ENCODE assay signal across 20 cellular contexts in genomic region chr19:54485846-54486245, GRCh38. TPM values are rescaled to one million over a fixed set of nuclear protein-coding genes. Genes with fewer than 3 reads are reported as not detected.
DNase-seq lines count a peak whose midpoint lies in the region; ATAC-seq, FAIRE-seq and TF ChIP-seq lines count a peak whose summit lies in the region.
"Had no signal": no experiment of that assay in that cellular context is flagged by ENCODE, and none has a peak within 500 bp of the region (broad histone marks: within the 10 kb centered on the region; RNA-seq: fewer than 3 reads in every experiment).

No MANE protein-coding gene starts in this region.

- no peak overlapping the region for H3K9ac ChIP-seq in GM12878 (ENCODE audit: control insufficient read depth, insufficient read depth, low read length)

- DNase-seq in AML-193 (lab: John Stamatoyannopoulos, UW) (peak; percentile 36 to 50), Daoy (ENCODE audit: low read depth) (peak; percentile 88), GM12878 (ENCODE audit: low read depth, low spot score) (no peak), kidney glomerular epithelial cell (lab: John Stamatoyannopoulos, UW) (peak; percentile 20), T-cell (no peak), ovary (no peak)
- DNase-seq in activated T-cell treated with anti-CD3 and anti-CD28 coated beads, Interleukin-2, amount 50 U/mL, for 24 hours: no peak
- DNase-seq: COR-L47, IMR-90, Karpas-422, MM.1S, NCI-H1417 treated with DMSO at 0.1 percent for 48 hours, NCI-H2029 treated with DMSO at 0.1 percent for 48 hours, NCI-H748 treated with DMSO at 0.1 percent for 48 hours had no signal

- no peak for TF ChIP-seq RAD21 in GM12878 (IDR thresholded peaks at IDR 0.05; ENCODE audit: insufficient read depth, low read depth, low read length)

- H3K4me2 ChIP-seq in GM12878 (ENCODE audit: control insufficient read depth, insufficient read depth): peak overlapping the region; percentile 44; the same call in 1 of the 2 replicates
- H3K4me2 ChIP-seq: A549 had no signal

- no peaks in the 10 kb centered on the region for H3K36me3 ChIP-seq in GM12878 (ENCODE audit: control insufficient read depth in 2 of 2, insufficient read depth in 2 of 2, low read length in 1 of 2)
- H3K36me3 ChIP-seq in ovary: no peaks in the 10 kb centered on the region

- no peak overlapping the region for H3K4me3 Mint-ChIP-seq in T-cell
- H3K4me3 Mint-ChIP-seq in activated T-cell treated with anti-CD3 and anti-CD28 coated beads, Interleukin-2, amount 50 U/mL, for 24 hours: no peak overlapping the region

- RAD21 ChIA-PET in GM12878 (lab: Charles Lee; ENCODE audit: unreplicated experiment): interaction anchor here (0.7 to 1.7 kb wide), 10 partner anchors 12 to 1147 kb away, joined by 3 to 6 read pairs (median 4); partner anchors contain the start of genes CDC42EP5 and LENG9

- ATAC-seq in GM12878 (peak; percentile 60), T-cell (replicated peaks in 1 of 4) (no peak)
- ATAC-seq: A549, HCT116, Panc1 had no signal

- peaks cover 8% of the 10 kb centered on the region for H3K4me1 ChIP-seq in GM12878 (ENCODE audit: control insufficient read depth, insufficient read depth, low read length)
- H3K4me1 ChIP-seq in ovary (ENCODE audit: insufficient read depth): no peaks in the 10 kb centered on the region
- H3K4me1 ChIP-seq: A549 had no signal

- H4K20me1 ChIP-seq in GM12878 (ENCODE audit: control insufficient read depth, insufficient read depth): no peaks in the 10 kb centered on the region

- TF ChIP-seq EP300 in GM12878 (IDR thresholded peaks at IDR 0.05; ENCODE audit: borderline replicate concordance in 1 of 2, control insufficient read depth in 1 of 2, low read depth in 2 of 2, low read length in 2 of 2): no peak
- TF ChIP-seq EP300 in ovary (IDR thresholded peaks at IDR 0.05): no peak

- CTCF ChIA-PET in GM12878 (lab: Yijun Ruan, JAX) (interaction anchor here (0.7 to 2.2 kb wide), 10 partner anchors 12 to 194 kb away, joined by 3 to 10 read pairs (median 3); no protein-coding TSS in a partner anchor), T-cell (lab: Charles Lee) (no interaction called here)

- 3% methylated on average over 2 of the region's 5 CpGs for whole genome bisulfite sequencing in GM12878 (ENCODE audit: insufficient coverage, insufficient replicate concordance, low lambda C conversion rate, missing lambda C conversion rate)
- 52 to 58% (median 58%) methylated on average over 5 of the region's 5 CpGs for WGBS in ovary, 3 donors

- H3K4me1 Mint-ChIP-seq in T-cell: peaks cover 4 to 17% (median 10%) of the 10 kb centered on the region in 3 donors
- H3K4me1 Mint-ChIP-seq in activated T-cell treated with anti-CD3 and anti-CD28 coated beads, Interleukin-2, amount 50 U/mL, for 24 hours (ENCODE audit: low read depth): peaks cover 13% of the 10 kb centered on the region

- SMC1A ChIA-PET in GM12878 (lab: Charles Lee; ENCODE audit: uncharacterized antibody, unreplicated experiment): interaction anchor here (0.6 to 1.3 kb wide), 11 partner anchors 68 to 650 kb away, joined by 3 to 5 read pairs (median 3); no protein-coding TSS in a partner anchor

- intact Hi-C loops in GM12878 (cut with micrococcal nuclease; ENCODE audit: unreplicated experiment) (loop anchor here (2.0 kb wide), 1 partner anchor 131 kb away; no protein-coding TSS in a partner anchor), ovary (cut with DNase I) (no loop called here)

- no TSS peak for BruUV-seq in GM12878 (replicated peaks; lab: Mats Ljungman, UMichigan)

- no peaks in the 10 kb centered on the region for H3K79me2 ChIP-seq in GM12878 (ENCODE audit: control insufficient read depth, insufficient read depth, low read length)

- TF ChIP-seq POLR2A in GM12878 (IDR thresholded peaks at IDR 0.05; ENCODE audit: low read depth, low read length) (no peak), ovary (IDR thresholded peaks at IDR 0.05) (no peak)

- FAIRE-seq in GM12878 (lab: Jason Lieb, UNC): no peak
- FAIRE-seq: A549 had no signal

- no peak overlapping the region for H3K27ac Mint-ChIP-seq in T-cell
- no peak overlapping the region for H3K27ac Mint-ChIP-seq in activated T-cell treated with anti-CD3 and anti-CD28 coated beads, Interleukin-2, amount 50 U/mL, for 24 hours
- H3K27ac Mint-ChIP-seq: CD14-positive monocyte had no signal

- no peak overlapping the region for H3K27ac ChIP-seq in GM12878 (ENCODE audit: control insufficient read depth, insufficient read depth)
- H3K27ac ChIP-seq in ovary: no peak overlapping the region
- H3K27ac ChIP-seq: A549 had no signal

- H2AFZ ChIP-seq in GM12878 (ENCODE audit: control insufficient read depth, low read depth, low read length): no peak overlapping the region

- peaks cover 10 to 28% of the 10 kb centered on the region in 2 donors for H3K27me3 Mint-ChIP-seq in T-cell
- H3K27me3 Mint-ChIP-seq in activated T-cell treated with anti-CD3 and anti-CD28 coated beads, Interleukin-2, amount 50 U/mL, for 24 hours: peaks cover 20% of the 10 kb centered on the region

- H3K9me3 ChIP-seq in GM12878 (replicated peaks; ENCODE audit: control insufficient read depth, insufficient read depth, low read length): no peaks in the 10 kb centered on the region
- H3K9me3 ChIP-seq in ovary: no peaks in the 10 kb centered on the region
- H3K9me3 ChIP-seq: A549 had no signal

- TF ChIP-seq CTCF in GM12878 (IDR thresholded peaks at IDR 0.05 in 2 of 3, conservative IDR thresholded peaks at IDR 0.05 in 1 of 3; ENCODE audit: control insufficient read depth in 2 of 3, extremely low read depth in 1 of 3, insufficient read depth in 1 of 3, low read depth in 3 of 3, low read length in 3 of 3) (no peak), ovary (IDR thresholded peaks at IDR 0.05) (no peak)

- no peaks in the 10 kb centered on the region for H3K36me3 Mint-ChIP-seq in T-cell
- no peaks in the 10 kb centered on the region for H3K36me3 Mint-ChIP-seq in activated T-cell treated with anti-CD3 and anti-CD28 coated beads, Interleukin-2, amount 50 U/mL, for 24 hours (ENCODE audit: low read depth)

- no peaks in the 10 kb centered on the region; a peak in 1 of 4 replicates for H3K27me3 ChIP-seq in GM12878 (replicated peaks in 1 of 2; ENCODE audit: control insufficient read depth in 2 of 2, insufficient read depth in 2 of 2, low read length in 1 of 2)
- no peaks in the 10 kb centered on the region for H3K27me3 ChIP-seq in ovary

- POLR2A ChIA-PET in GM12878 (lab: Charles Lee) (no interaction called here), T-cell (lab: Charles Lee) (no interaction called here)

- in situ Hi-C loops in GM12878 (cut with MboI): no loop called here

- no peak overlapping the region for H3K4me3 ChIP-seq in GM12878
- no peak overlapping the region for H3K4me3 ChIP-seq in ovary
- H3K4me3 ChIP-seq: A549 had no signal

- H3K9me3 Mint-ChIP-seq in T-cell: no peaks in the 10 kb centered on the region
- no peaks in the 10 kb centered on the region for H3K9me3 Mint-ChIP-seq in activated T-cell treated with anti-CD3 and anti-CD28 coated beads, Interleukin-2, amount 50 U/mL, for 24 hours

RNA-seq across cellular contexts. Expression of gene CDC42EP5, which starts 12.8 kb away (rescaled TPM):
- total RNA-seq in Daoy (2014; rRNA removed; shearing (Covaris generic)): 9.5 and 15.4 TPM in 2 replicates
- 3.9 and 7.3 TPM in 2 replicates for total RNA-seq in GM12878 (2013; cell fraction: nucleolus; rRNA removed)
- total RNA-seq in GM12878 (2014; rRNA removed): 1.3 and 1.8 TPM in 2 replicates
- total RNA-seq in GM12878 (2014; rRNA removed; fragmentation: Illumina TruSeq; extraction: Trizol): 1.2 TPM in 1 of 2 replicates, not detected in the other
- total RNA-seq in GM12878 (2021): 1.4 and 1.5 TPM in 2 replicates
- polyA plus RNA-seq in GM12878 (2011; ENCODE audit: low read depth): not detected
- polyA plus RNA-seq in GM12878 (2011; rRNA removed): 0.40 and 0.42 TPM in 2 replicates
- polyA plus RNA-seq in GM12878 (2011; cell fraction: cytosol; rRNA removed): 0.81 and 1.2 TPM in 2 replicates
- 0.23 and 0.99 TPM in 2 replicates for polyA plus RNA-seq in GM12878 (2011; cell fraction: nucleus; rRNA removed)
- polyA plus RNA-seq in GM12878 (2012): 0.49 and 0.79 TPM in 2 replicates
- polyA plus RNA-seq in GM12878 (2014; fragmentation: Illumina TruSeq; extraction: Trizol): not detected in 2 replicates
- polyA plus RNA-seq in GM12878 (2014; fragmentation: Nextera tagmentation; extraction: Ambion mirVana): not detected
- polyA plus RNA-seq in GM12878 (2014; rRNA removed): 1.1 and 1.4 TPM in 2 replicates
- not detected for polyA plus RNA-seq in GM12878 (2016; fragmentation: Nextera tagmentation; extraction: Ambion mirVana)
- not detected in 2 replicates for polyA minus RNA-seq in GM12878 (2011; rRNA and poly(A)+ RNA removed)
- polyA minus RNA-seq in GM12878 (2011; cell fraction: cytosol; rRNA and poly(A)+ RNA removed): not detected in 2 replicates
- not detected in 2 replicates for polyA minus RNA-seq in GM12878 (2011; cell fraction: nucleus; rRNA and poly(A)+ RNA removed)
- total RNA-seq in T-cell: under 1 TPM in 1 of 5 donors, not detected in 4; 0.43 TPM
- 10 to 100 TPM in 6 of 7 donors, 1 to 10 TPM in 1; 7.8 to 31.0 (median 18.8) TPM for total RNA-seq in ovary
- polyA plus RNA-seq in ovary: 10 to 100 TPM in 1 of 2 donors, under 1 TPM in 1; 0.55 to 13.2 TPM
- polyA plus RNA-seq: A549, CD14-positive monocyte had no signal

RNA-seq across cellular contexts. Expression of gene LAIR2, which starts 16.8 kb away (rescaled TPM):
- not detected in 2 replicates for total RNA-seq in Daoy (2014; rRNA removed; shearing (Covaris generic))
- total RNA-seq in GM12878 (2013; cell fraction: nucleolus; rRNA removed): not detected in 2 replicates
- total RNA-seq in GM12878 (2014; rRNA removed) (not detected in 2 replicates), GM12878 (2014; rRNA removed; fragmentation: Illumina TruSeq; extraction: Trizol) (not detected in 2 replicates), GM12878 (2021) (not detected in 2 replicates), T-cell (10 to 100 TPM in 1 of 5 donors, 1 to 10 TPM in 3, under 1 TPM in 1; 0.49 to 16.7 (median 1.3) TPM), ovary (not detected)
- polyA plus RNA-seq in GM12878 (2011; ENCODE audit: low read depth): not detected
- polyA plus RNA-seq in GM12878 (2011; rRNA removed) (0.26 TPM in 1 of 2 replicates, not detected in the other), GM12878 (2014; fragmentation: Illumina TruSeq; extraction: Trizol) (not detected in 2 replicates), GM12878 (2014; fragmentation: Nextera tagmentation; extraction: Ambion mirVana) (not detected), GM12878 (2014; rRNA removed) (not detected in 2 replicates), GM12878 (2016; fragmentation: Nextera tagmentation; extraction: Ambion mirVana) (not detected), ovary (not detected)
- polyA plus RNA-seq in GM12878 (2011; cell fraction: cytosol; rRNA removed): 0.27 and 0.40 TPM in 2 replicates
- polyA plus RNA-seq in GM12878 (2011; cell fraction: nucleus; rRNA removed): 0.54 TPM in 1 of 2 replicates, not detected in the other
- 0.18 TPM in 1 of 2 replicates, not detected in the other for polyA plus RNA-seq in GM12878 (2012)
- polyA minus RNA-seq in GM12878 (2011; rRNA and poly(A)+ RNA removed): not detected in 2 replicates
- polyA minus RNA-seq in GM12878 (2011; cell fraction: cytosol; rRNA and poly(A)+ RNA removed): not detected in 2 replicates
- not detected in 2 replicates for polyA minus RNA-seq in GM12878 (2011; cell fraction: nucleus; rRNA and poly(A)+ RNA removed)
- total RNA-seq: HT1080, IMR-90, NCI-H460 had no signal
- polyA plus RNA-seq: A549, IMR-90 had no signal

RNA-seq across cellular contexts. Expression of gene LENG9, which starts 22.3 kb away (rescaled TPM):
- total RNA-seq in Daoy (2014; rRNA removed; shearing (Covaris generic)): 2.1 and 3.9 TPM in 2 replicates
- 3.4 and 4.5 TPM in 2 replicates for total RNA-seq in GM12878 (2013; cell fraction: nucleolus; rRNA removed)
- total RNA-seq in GM12878 (2014; rRNA removed) (2.9 and 4.0 TPM in 2 replicates), GM12878 (2014; rRNA removed; fragmentation: Illumina TruSeq; extraction: Trizol) (0.76 and 0.78 TPM in 2 replicates), GM12878 (2021) (2.5 and 3.5 TPM in 2 replicates), T-cell (1 to 10 TPM; 2.2 to 7.9 (median 7.5) TPM), ovary (1 to 10 TPM; 2.7 to 8.3 (median 5.5) TPM)
- 0.26 TPM for polyA plus RNA-seq in GM12878 (2011; ENCODE audit: low read depth)
- polyA plus RNA-seq in GM12878 (2011; rRNA removed) (0.09 and 0.20 TPM in 2 replicates), GM12878 (2014; fragmentation: Illumina TruSeq; extraction: Trizol) (0.11 and 0.46 TPM in 2 replicates), GM12878 (2014; fragmentation: Nextera tagmentation; extraction: Ambion mirVana) (1 to 10 TPM in 1 of 2 experiments, under 1 TPM in 1; 0.18 to 1.7 TPM), GM12878 (2014; rRNA removed) (2.1 and 2.7 TPM in 2 replicates), GM12878 (2016; fragmentation: Nextera tagmentation; extraction: Ambion mirVana) (under 1 TPM in 1 of 2 experiments, not detected in 1; 0.09 TPM), ovary (1 to 10 TPM in 1 of 2 donors, under 1 TPM in 1; 0.70 to 3.0 TPM)
- polyA plus RNA-seq in GM12878 (2011; cell fraction: cytosol; rRNA removed): 0.27 and 0.55 TPM in 2 replicates
- 0.67 and 0.78 TPM in 2 replicates for polyA plus RNA-seq in GM12878 (2011; cell fraction: nucleus; rRNA removed)
- 1.1 and 1.8 TPM in 2 replicates for polyA plus RNA-seq in GM12878 (2012)
- polyA minus RNA-seq in GM12878 (2011; rRNA and poly(A)+ RNA removed): 0.22 and 1.8 TPM in 2 replicates
- polyA minus RNA-seq in GM12878 (2011; cell fraction: cytosol; rRNA and poly(A)+ RNA removed): 1.2 and 1.7 TPM in 2 replicates
- polyA minus RNA-seq in GM12878 (2011; cell fraction: nucleus; rRNA and poly(A)+ RNA removed): 2.8 and 3.3 TPM in 2 replicates

RNA-seq across cellular contexts. Expression of gene LENG8, which starts 36.8 kb away (rescaled TPM):
- 5.1 and 9.0 TPM in 2 replicates for total RNA-seq in Daoy (2014; rRNA removed; shearing (Covaris generic))
- total RNA-seq in GM12878 (2013; cell fraction: nucleolus; rRNA removed): 745 and 840 TPM in 2 replicates
- total RNA-seq in GM12878 (2014; rRNA removed) (21.7 and 26.3 TPM in 2 replicates), GM12878 (2014; rRNA removed; fragmentation: Illumina TruSeq; extraction: Trizol) (11.3 and 11.5 TPM in 2 replicates), GM12878 (2021) (119 and 145 TPM in 2 replicates), T-cell (100 to 1,000 TPM; 506 to 622 (median 618) TPM), ovary (100 to 1,000 TPM; 105 to 207 (median 156) TPM)
- polyA plus RNA-seq in GM12878 (2011; ENCODE audit: low read depth): 107 TPM
- polyA plus RNA-seq in GM12878 (2011; rRNA removed) (16.2 and 36.4 TPM in 2 replicates), GM12878 (2014; fragmentation: Illumina TruSeq; extraction: Trizol) (14.8 and 32.4 TPM in 2 replicates), GM12878 (2014; fragmentation: Nextera tagmentation; extraction: Ambion mirVana) (1 to 10 TPM; 2.3 to 2.5 TPM), GM12878 (2014; rRNA removed) (143 and 168 TPM in 2 replicates), GM12878 (2016; fragmentation: Nextera tagmentation; extraction: Ambion mirVana) (10 to 100 TPM; 46.0 to 51.4 TPM), ovary (100 to 1,000 TPM in 1 of 2 donors, 10 to 100 TPM in 1; 29.9 to 122 TPM)
- polyA plus RNA-seq in GM12878 (2011; cell fraction: cytosol; rRNA removed): 67.6 and 93.3 TPM in 2 replicates
- polyA plus RNA-seq in GM12878 (2011; cell fraction: nucleus; rRNA removed): 848 and 1,111 TPM in 2 replicates
- polyA plus RNA-seq in GM12878 (2012): 140 and 142 TPM in 2 replicates
- 30.6 and 63.8 TPM in 2 replicates for polyA minus RNA-seq in GM12878 (2011; rRNA and poly(A)+ RNA removed)
- 25.0 and 27.4 TPM in 2 replicates for polyA minus RNA-seq in GM12878 (2011; cell fraction: cytosol; rRNA and poly(A)+ RNA removed)
- polyA minus RNA-seq in GM12878 (2011; cell fraction: nucleus; rRNA and poly(A)+ RNA removed): 96.6 and 120 TPM in 2 replicates

Comparison
In these comparisons a context has a peak if more than half of its experiments do, and no peak if none do; other contexts are left out.
1. DNase-seq: peak in AML-193 (2 of 2), Daoy (single experiment) and kidney glomerular epithelial cell (single experiment); none in GM12878 (single experiment), T-cell (0 of 34), activated T-cell treated with anti-CD3 and anti-CD28 coated beads, Interleukin-2, amount 50 U/mL, for 24 hours (single experiment) and ovary (0 of 5).